Comparison of ENCODE assay signal across 15 cellular contexts in the genomic region with DNA sequence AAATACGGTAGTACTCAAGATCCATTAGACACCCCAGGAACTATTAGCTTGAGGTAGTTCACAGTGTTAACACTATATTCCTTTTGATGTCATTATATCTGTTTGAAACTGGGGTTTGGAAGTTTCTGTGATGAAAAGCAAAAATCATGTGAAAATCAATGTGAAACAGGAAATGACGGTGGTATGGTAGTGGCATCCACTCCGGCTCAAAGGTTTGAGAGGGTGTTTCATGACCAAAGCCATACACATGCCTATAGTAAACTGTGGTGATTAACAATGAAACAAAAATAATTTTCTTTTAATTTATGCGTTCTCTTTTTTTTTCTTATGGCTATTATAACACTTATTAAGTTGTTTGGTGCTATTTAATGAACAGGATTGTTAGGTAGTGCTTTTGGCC. TPM values are rescaled to one million over a fixed set of nuclear protein-coding genes. Genes with fewer than 3 reads are reported as not detected.
"Had no signal": no experiment of that assay in that cellular context is flagged by ENCODE, and none has a peak within 500 bp of the region (broad histone marks: within the 10 kb centered on the region; RNA-seq: fewer than 3 reads in every experiment).

No MANE protein-coding gene starts in this region.

- H3K27me3 Mint-ChIP-seq: activated naive CD4-positive, alpha-beta T cell treated with anti-CD3 and anti-CD28 coated beads, Interleukin-2, amount 10 ng/mL, durations not matched to agents 7 days and 5 days; dendritic cell treated with granulocyte-macrophage colony-stimulating factor and Interleukin-4, amounts not matched to agents 40 ng/mL and 50 ng/mL, for 4 days had no signal

- H3K27ac Mint-ChIP-seq: activated naive CD4-positive, alpha-beta T cell treated with anti-CD3 and anti-CD28 coated beads, Interleukin-2, amount 10 ng/mL, durations not matched to agents 7 days and 5 days; activated T-helper 2 cell treated with anti-CD3 and anti-CD28 coated beads, Interferon-gamma antibody, Interleukin-2, Interleukin-4, amounts not matched to agents 10 μg/mL and 5 μg/mL and 100 μg/mL, durations not matched to agents 14 hours and 24 hours and 36 hours; dendritic cell treated with granulocyte-macrophage colony-stimulating factor and Interleukin-4, amounts not matched to agents 40 ng/mL and 50 ng/mL, for 4 days; nephron; stimulated activated naive B cell treated with anti-CD40 and anti-IgM and Interleukin-4, amounts not matched to agents 10 μg/mL and 1 μg/mL and 100 μg/mL, for 72 hours had no signal

- DNase-seq: activated naive CD4-positive, alpha-beta T cell treated with anti-CD3 and anti-CD28 coated beads, Interleukin-2, amount 10 ng/mL, durations not matched to agents 7 days and 5 days; effector memory CD4-positive, alpha-beta T cell; foreskin fibroblast; head of caudate nucleus; mesendoderm; occipital lobe; stimulated activated CD4-positive, alpha-beta T cell treated with anti-CD3 and anti-CD28 coated beads, Interleukin-2, amount 100 ng/mL, for 48 hours; stimulated activated naive B cell treated with anti-CD40 and anti-IgM and Interleukin-4, amounts not matched to agents 10 μg/mL and 1 μg/mL and 100 μg/mL, for 72 hours; substantia nigra; WERI-Rb-1 had no signal

- H3K4me3 Mint-ChIP-seq: activated naive CD4-positive, alpha-beta T cell treated with anti-CD3 and anti-CD28 coated beads, Interleukin-2, amount 10 ng/mL, durations not matched to agents 7 days and 5 days; dendritic cell treated with granulocyte-macrophage colony-stimulating factor and Interleukin-4, amounts not matched to agents 40 ng/mL and 50 ng/mL, for 4 days; nephron; stimulated activated naive B cell treated with anti-CD40 and anti-IgM and Interleukin-4, amounts not matched to agents 10 μg/mL and 1 μg/mL and 100 μg/mL, for 72 hours had no signal

- ATAC-seq: stimulated activated naive B cell treated with anti-CD40 and anti-IgM and Interleukin-4, amounts not matched to agents 10 μg/mL and 1 μg/mL and 100 μg/mL, for 72 hours had no signal

- H3K4me1 Mint-ChIP-seq: activated naive CD4-positive, alpha-beta T cell treated with anti-CD3 and anti-CD28 coated beads, Interleukin-2, amount 10 ng/mL, durations not matched to agents 7 days and 5 days; stimulated activated naive B cell treated with anti-CD40 and anti-IgM and Interleukin-4, amounts not matched to agents 10 μg/mL and 1 μg/mL and 100 μg/mL, for 72 hours had no signal

- H3K36me3 Mint-ChIP-seq: activated naive CD4-positive, alpha-beta T cell treated with anti-CD3 and anti-CD28 coated beads, Interleukin-2, amount 10 ng/mL, durations not matched to agents 7 days and 5 days had no signal

- FAIRE-seq: bronchial epithelial cell had no signal

- H3K9me3 Mint-ChIP-seq: activated naive CD4-positive, alpha-beta T cell treated with anti-CD3 and anti-CD28 coated beads, Interleukin-2, amount 10 ng/mL, durations not matched to agents 7 days and 5 days; activated T-helper 2 cell treated with anti-CD3 and anti-CD28 coated beads, Interferon-gamma antibody, Interleukin-2, Interleukin-4, amounts not matched to agents 10 μg/mL and 5 μg/mL and 100 μg/mL, durations not matched to agents 14 hours and 24 hours and 36 hours had no signal

RNA-seq across cellular contexts. Expression of gene RAB38, which starts 10.9 kb away (rescaled TPM):
- total RNA-seq: ascending aorta had no signal
